Comparison of ENCODE assay signal across 13 cellular contexts in the genomic region with DNA sequence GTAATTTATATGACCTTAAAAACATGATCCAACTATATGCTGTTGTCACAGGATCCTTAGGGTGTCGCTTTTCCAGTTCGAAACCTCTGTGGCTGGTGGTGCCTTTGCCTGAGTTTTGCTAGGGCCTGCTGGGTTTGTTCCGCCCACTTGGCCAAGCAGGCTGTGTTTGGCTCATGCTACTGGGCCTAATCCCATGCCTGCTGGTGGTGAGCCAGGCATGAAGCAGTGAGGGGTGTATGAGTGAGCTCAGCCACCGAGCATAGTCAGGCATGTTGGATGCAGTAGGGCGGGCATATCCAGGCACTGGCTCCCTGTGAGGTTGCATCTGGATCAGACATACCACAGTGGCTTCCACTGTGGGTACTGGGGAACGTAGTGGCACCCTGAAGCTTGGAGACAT.
"Had no signal": no experiment of that assay in that cellular context is flagged by ENCODE, and none has a peak within 500 bp of the region (broad histone marks: within the 10 kb centered on the region; RNA-seq: fewer than 3 reads in every experiment).

No MANE protein-coding gene starts in this region.

- H3K9me3 ChIP-seq: adrenal gland, colonic mucosa, pancreas, uterus had no signal

- H3K27me3 ChIP-seq: adrenal gland, colonic mucosa, pancreas, tibial nerve, uterus had no signal

- H3K27ac ChIP-seq: adrenal gland, colonic mucosa, pancreas, tibial nerve, uterus had no signal

- H3K36me3 ChIP-seq: colonic mucosa, uterus had no signal

- H3K27me3 Mint-ChIP-seq: activated B cell treated with CpG ODN at 0.5 μM for 24 hours; activated CD4-positive, alpha-beta T cell treated with anti-CD3 and anti-CD28 coated beads, Interleukin-2, amount 10 ng/mL, durations not matched to agents 24 days and 14 days; activated naive CD4-positive, alpha-beta T cell treated with anti-CD3 and anti-CD28 coated beads, Interleukin-2, amount 10 ng/mL, durations not matched to agents 7 days and 5 days; stimulated activated memory B cell treated with anti-CD40 and anti-IgM and Interleukin-4, amounts not matched to agents 10 μg/mL and 1 μg/mL and 100 μg/mL, for 72 hours had no signal

- H3K4me1 ChIP-seq: adrenal gland, colonic mucosa, pancreas, tibial nerve, uterus had no signal

- ATAC-seq: pancreas; stimulated activated memory B cell treated with anti-CD40 and anti-IgM and Interleukin-4, amounts not matched to agents 10 μg/mL and 1 μg/mL and 100 μg/mL, for 72 hours had no signal

- H3K4me3 ChIP-seq: adrenal gland, colonic mucosa, pancreas, tibial nerve, uterus had no signal

- H3K27ac Mint-ChIP-seq: activated B cell treated with CpG ODN at 0.5 μM for 24 hours; activated CD4-positive, alpha-beta T cell treated with anti-CD3 and anti-CD28 coated beads, Interleukin-2, amount 10 ng/mL, durations not matched to agents 24 days and 14 days; activated naive CD4-positive, alpha-beta T cell treated with anti-CD3 and anti-CD28 coated beads, Interleukin-2, amount 10 ng/mL, durations not matched to agents 7 days and 5 days; stimulated activated memory B cell treated with anti-CD40 and anti-IgM and Interleukin-4, amounts not matched to agents 10 μg/mL and 1 μg/mL and 100 μg/mL, for 72 hours; T-helper 2 cell treated with Interferon-gamma antibody and Interleukin-4, amounts not matched to agents 5 μg/mL and 100 μg/mL, for 36 hours had no signal

- DNase-seq: activated B cell treated with CpG ODN at 0.5 μM for 24 hours; activated CD4-positive, alpha-beta T cell treated with anti-CD3 and anti-CD28 coated beads, Interleukin-2, amount 10 ng/mL, durations not matched to agents 24 days and 14 days; activated naive CD4-positive, alpha-beta T cell treated with anti-CD3 and anti-CD28 coated beads, Interleukin-2, amount 10 ng/mL, durations not matched to agents 7 days and 5 days; adrenal gland; colonic mucosa; head of caudate nucleus; pancreas; retina; stimulated activated CD4-positive, alpha-beta T cell treated with anti-CD3 and anti-CD28 coated beads, Interleukin-2, amount 100 ng/mL, for 48 hours; uterus had no signal

- H3K4me3 Mint-ChIP-seq: activated B cell treated with CpG ODN at 0.5 μM for 24 hours; activated CD4-positive, alpha-beta T cell treated with anti-CD3 and anti-CD28 coated beads, Interleukin-2, amount 10 ng/mL, durations not matched to agents 24 days and 14 days; activated naive CD4-positive, alpha-beta T cell treated with anti-CD3 and anti-CD28 coated beads, Interleukin-2, amount 10 ng/mL, durations not matched to agents 7 days and 5 days; stimulated activated memory B cell treated with anti-CD40 and anti-IgM and Interleukin-4, amounts not matched to agents 10 μg/mL and 1 μg/mL and 100 μg/mL, for 72 hours; T-helper 2 cell treated with Interferon-gamma antibody and Interleukin-4, amounts not matched to agents 5 μg/mL and 100 μg/mL, for 36 hours had no signal
